ENCODE assay signal across 1 cellular context in the genomic region with DNA sequence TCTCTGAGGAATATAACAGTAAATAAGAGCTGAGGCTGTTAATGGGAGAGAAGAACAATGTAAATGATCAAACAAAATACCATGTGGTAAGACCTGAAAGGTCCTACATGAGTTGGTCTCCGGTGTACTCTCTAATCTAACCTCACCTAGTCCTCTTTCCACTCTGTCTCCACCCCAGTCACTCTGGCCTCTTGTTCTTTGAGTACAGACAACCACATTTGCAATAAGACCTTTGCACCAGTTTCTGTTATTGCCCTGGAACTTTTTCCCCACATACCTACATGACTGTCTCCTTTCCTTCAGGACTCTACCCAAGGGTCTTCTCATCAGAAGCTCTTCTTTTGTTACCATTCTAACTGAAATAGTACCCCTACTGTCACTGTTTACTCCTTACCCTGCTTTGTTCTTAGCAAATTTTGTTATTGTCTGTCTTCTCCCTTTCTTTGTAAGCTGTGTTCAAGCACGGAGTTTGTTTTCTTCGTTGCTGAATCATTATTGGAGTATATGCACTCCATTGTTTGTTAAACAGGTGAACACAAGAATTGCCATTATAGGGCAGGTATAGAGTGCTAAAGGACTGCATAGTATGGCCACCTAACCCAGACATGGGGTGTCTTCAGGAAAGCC.
TF ChIP-seq lines count a peak whose summit lies in the region.

No MANE protein-coding gene starts in this region.

TF ChIP-seq in HepG2, 621 proteins besides CTCF, POLR2A, EP300 and RAD21 (continued from another document and continues in another):
- TF ChIP-seq, protein P1, sequence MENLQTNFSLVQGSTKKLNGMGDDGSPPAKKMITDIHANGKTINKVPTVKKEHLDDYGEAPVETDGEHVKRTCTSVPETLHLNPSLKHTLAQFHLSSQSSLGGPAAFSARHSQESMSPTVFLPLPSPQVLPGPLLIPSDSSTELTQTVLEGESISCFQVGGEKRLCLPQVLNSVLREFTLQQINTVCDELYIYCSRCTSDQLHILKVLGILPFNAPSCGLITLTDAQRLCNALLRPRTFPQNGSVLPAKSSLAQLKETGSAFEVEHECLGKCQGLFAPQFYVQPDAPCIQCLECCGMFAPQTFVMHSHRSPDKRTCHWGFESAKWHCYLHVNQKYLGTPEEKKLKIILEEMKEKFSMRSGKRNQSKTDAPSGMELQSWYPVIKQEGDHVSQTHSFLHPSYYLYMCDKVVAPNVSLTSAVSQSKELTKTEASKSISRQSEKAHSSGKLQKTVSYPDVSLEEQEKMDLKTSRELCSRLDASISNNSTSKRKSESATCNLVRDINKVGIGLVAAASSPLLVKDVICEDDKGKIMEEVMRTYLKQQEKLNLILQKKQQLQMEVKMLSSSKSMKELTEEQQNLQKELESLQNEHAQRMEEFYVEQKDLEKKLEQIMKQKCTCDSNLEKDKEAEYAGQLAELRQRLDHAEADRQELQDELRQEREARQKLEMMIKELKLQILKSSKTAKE (CRISPR knock-in tag; IDR thresholded peaks at IDR 0.05; ENCODE audit: borderline replicate concordance): no peak
- no peak for TF ChIP-seq AKNA (CRISPR knock-in tag; IDR thresholded peaks at IDR 0.05; ENCODE audit: borderline replicate concordance)
- TF ChIP-seq ZNF792 (CRISPR knock-in tag; IDR thresholded peaks at IDR 0.05): peak; percentile 36; the same call in 1 of the 2 replicates
- TF ChIP-seq, protein P2, sequence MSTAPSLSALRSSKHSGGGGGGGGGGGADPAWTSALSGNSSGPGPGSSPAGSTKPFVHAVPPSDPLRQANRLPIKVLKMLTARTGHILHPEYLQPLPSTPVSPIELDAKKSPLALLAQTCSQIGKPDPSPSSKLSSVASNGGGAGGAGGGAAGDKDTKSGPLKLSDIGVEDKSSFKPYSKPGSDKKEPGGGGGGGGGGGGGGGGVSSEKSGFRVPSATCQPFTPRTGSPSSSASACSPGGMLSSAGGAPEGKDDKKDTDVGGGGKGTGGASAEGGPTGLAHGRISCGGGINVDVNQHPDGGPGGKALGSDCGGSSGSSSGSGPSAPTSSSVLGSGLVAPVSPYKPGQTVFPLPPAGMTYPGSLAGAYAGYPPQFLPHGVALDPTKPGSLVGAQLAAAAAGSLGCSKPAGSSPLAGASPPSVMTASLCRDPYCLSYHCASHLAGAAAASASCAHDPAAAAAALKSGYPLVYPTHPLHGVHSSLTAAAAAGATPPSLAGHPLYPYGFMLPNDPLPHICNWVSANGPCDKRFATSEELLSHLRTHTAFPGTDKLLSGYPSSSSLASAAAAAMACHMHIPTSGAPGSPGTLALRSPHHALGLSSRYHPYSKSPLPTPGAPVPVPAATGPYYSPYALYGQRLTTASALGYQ (CRISPR knock-in tag; IDR thresholded peaks at IDR 0.05): no peak
- TF ChIP-seq YY1 (IDR thresholded peaks at IDR 0.05; ENCODE audit: insufficient read depth, insufficient replicate concordance, low read depth, low read length): no peak
- TF ChIP-seq HNRNPUL1 (IDR thresholded peaks at IDR 0.05; ENCODE audit: low read depth, low read length): no peak
- TF ChIP-seq CHD2 (IDR thresholded peaks at IDR 0.05; ENCODE audit: low read depth, low read length): no peak
- TF ChIP-seq ZBTB14 (CRISPR knock-in tag; IDR thresholded peaks at IDR 0.05): no peak
- no peak for TF ChIP-seq THAP9 (CRISPR knock-in tag; IDR thresholded peaks at IDR 0.05; ENCODE audit: borderline replicate concordance)
- no peak for TF ChIP-seq ZNF816 (CRISPR knock-in tag; IDR thresholded peaks at IDR 0.05; ENCODE audit: borderline replicate concordance)
- no peak for TF ChIP-seq GLMP (CRISPR knock-in tag; IDR thresholded peaks at IDR 0.05; ENCODE audit: borderline replicate concordance)
- TF ChIP-seq, protein P3, sequence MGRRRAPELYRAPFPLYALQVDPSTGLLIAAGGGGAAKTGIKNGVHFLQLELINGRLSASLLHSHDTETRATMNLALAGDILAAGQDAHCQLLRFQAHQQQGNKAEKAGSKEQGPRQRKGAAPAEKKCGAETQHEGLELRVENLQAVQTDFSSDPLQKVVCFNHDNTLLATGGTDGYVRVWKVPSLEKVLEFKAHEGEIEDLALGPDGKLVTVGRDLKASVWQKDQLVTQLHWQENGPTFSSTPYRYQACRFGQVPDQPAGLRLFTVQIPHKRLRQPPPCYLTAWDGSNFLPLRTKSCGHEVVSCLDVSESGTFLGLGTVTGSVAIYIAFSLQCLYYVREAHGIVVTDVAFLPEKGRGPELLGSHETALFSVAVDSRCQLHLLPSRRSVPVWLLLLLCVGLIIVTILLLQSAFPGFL (CRISPR knock-in tag; IDR thresholded peaks at IDR 0.05): no peak
- TF ChIP-seq, protein P4, sequence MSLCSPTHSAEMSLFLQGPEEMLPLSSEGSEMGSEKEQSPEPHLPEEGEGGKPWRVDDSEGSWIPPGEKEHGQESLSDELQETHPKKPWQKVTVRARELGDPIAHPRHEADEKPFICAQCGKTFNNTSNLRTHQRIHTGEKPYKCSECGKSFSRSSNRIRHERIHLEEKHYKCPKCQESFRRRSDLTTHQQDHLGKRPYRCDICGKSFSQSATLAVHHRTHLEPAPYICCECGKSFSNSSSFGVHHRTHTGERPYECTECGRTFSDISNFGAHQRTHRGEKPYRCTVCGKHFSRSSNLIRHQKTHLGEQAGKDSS (CRISPR knock-in tag; IDR thresholded peaks at IDR 0.05; ENCODE audit: borderline replicate concordance, low read depth): no peak
- TF ChIP-seq SOX13 (IDR thresholded peaks at IDR 0.05): peak; percentile 52
- peak in 1 of 2 experiments; percentile 88; a peak in 2 of 4 replicates for TF ChIP-seq SOX13 (CRISPR knock-in tag; conservative IDR thresholded peaks at IDR 0.05 in 1 of 2, IDR thresholded peaks at IDR 0.05 in 1 of 2)
- no peak for TF ChIP-seq SNRNP70 (IDR thresholded peaks at IDR 0.05; ENCODE audit: low read depth, low read length)
- TF ChIP-seq, protein P5, sequence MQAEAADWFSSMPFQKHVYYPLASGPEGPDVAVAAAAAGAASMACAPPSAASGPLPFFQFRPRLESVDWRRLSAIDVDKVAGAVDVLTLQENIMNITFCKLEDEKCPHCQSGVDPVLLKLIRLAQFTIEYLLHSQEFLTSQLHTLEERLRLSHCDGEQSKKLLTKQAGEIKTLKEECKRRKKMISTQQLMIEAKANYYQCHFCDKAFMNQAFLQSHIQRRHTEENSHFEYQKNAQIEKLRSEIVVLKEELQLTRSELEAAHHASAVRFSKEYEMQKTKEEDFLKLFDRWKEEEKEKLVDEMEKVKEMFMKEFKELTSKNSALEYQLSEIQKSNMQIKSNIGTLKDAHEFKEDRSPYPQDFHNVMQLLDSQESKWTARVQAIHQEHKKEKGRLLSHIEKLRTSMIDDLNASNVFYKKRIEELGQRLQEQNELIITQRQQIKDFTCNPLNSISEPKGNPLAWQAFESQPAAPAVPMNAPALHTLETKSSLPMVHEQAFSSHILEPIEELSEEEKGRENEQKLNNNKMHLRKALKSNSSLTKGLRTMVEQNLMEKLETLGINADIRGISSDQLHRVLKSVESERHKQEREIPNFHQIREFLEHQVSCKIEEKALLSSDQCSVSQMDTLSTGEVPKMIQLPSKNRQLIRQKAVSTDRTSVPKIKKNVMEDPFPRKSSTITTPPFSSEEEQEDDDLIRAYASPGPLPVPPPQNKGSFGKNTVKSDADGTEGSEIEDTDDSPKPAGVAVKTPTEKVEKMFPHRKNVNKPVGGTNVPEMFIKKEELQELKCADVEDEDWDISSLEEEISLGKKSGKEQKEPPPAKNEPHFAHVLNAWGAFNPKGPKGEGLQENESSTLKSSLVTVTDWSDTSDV (CRISPR knock-in tag; IDR thresholded peaks at IDR 0.05): no peak
- TF ChIP-seq SRSF4 (IDR thresholded peaks at IDR 0.05; ENCODE audit: low read depth, low read length, poor library complexity, severe bottlenecking): no peak
- TF ChIP-seq, protein P6, sequence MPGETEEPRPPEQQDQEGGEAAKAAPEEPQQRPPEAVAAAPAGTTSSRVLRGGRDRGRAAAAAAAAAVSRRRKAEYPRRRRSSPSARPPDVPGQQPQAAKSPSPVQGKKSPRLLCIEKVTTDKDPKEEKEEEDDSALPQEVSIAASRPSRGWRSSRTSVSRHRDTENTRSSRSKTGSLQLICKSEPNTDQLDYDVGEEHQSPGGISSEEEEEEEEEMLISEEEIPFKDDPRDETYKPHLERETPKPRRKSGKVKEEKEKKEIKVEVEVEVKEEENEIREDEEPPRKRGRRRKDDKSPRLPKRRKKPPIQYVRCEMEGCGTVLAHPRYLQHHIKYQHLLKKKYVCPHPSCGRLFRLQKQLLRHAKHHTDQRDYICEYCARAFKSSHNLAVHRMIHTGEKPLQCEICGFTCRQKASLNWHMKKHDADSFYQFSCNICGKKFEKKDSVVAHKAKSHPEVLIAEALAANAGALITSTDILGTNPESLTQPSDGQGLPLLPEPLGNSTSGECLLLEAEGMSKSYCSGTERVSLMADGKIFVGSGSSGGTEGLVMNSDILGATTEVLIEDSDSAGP (CRISPR knock-in tag; IDR thresholded peaks at IDR 0.05; ENCODE audit: borderline replicate concordance): no peak
- TF ChIP-seq, protein P7, sequence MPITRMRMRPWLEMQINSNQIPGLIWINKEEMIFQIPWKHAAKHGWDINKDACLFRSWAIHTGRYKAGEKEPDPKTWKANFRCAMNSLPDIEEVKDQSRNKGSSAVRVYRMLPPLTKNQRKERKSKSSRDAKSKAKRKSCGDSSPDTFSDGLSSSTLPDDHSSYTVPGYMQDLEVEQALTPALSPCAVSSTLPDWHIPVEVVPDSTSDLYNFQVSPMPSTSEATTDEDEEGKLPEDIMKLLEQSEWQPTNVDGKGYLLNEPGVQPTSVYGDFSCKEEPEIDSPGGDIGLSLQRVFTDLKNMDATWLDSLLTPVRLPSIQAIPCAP (CRISPR knock-in tag; IDR thresholded peaks at IDR 0.05; ENCODE audit: low read depth): no peak
- TF ChIP-seq ZNF260 (CRISPR knock-in tag; IDR thresholded peaks at IDR 0.05; ENCODE audit: borderline replicate concordance, low read depth): no peak
- TF ChIP-seq JDP2 (CRISPR knock-in tag; IDR thresholded peaks at IDR 0.05; ENCODE audit: borderline replicate concordance): no peak
- no peak for TF ChIP-seq ZNF552 (CRISPR knock-in tag; IDR thresholded peaks at IDR 0.05; ENCODE audit: borderline replicate concordance)
- no peak for TF ChIP-seq PAWR (CRISPR knock-in tag; IDR thresholded peaks at IDR 0.05; ENCODE audit: borderline replicate concordance)
